In the genomic region with DNA sequence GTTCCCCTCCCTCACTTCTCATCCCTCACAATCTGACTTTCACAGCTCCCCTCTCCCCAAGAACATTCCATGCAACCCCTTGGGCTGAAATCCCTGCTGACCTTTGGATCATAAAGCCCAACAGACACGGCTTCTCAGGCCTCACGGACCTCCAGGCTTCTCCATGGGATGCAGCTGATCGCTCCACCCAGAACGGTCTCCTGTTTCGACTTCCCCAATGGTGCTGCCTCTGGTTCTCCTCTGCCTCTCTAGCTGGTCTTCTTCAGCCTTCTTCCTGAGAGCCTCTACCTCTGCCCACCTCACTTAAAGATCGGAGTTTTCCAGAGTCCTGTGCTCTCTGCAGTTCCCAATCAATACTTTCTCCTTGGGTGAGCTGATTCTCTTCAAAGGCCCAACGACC, we compare ENCODE assay signal across 1 cellular context.
TF ChIP-seq lines count a peak whose summit lies in the region.

No MANE protein-coding gene starts in this region.

TF ChIP-seq in GM23338, 12 proteins besides CTCF, POLR2A, EP300 and RAD21:
- TF ChIP-seq, protein P1, sequence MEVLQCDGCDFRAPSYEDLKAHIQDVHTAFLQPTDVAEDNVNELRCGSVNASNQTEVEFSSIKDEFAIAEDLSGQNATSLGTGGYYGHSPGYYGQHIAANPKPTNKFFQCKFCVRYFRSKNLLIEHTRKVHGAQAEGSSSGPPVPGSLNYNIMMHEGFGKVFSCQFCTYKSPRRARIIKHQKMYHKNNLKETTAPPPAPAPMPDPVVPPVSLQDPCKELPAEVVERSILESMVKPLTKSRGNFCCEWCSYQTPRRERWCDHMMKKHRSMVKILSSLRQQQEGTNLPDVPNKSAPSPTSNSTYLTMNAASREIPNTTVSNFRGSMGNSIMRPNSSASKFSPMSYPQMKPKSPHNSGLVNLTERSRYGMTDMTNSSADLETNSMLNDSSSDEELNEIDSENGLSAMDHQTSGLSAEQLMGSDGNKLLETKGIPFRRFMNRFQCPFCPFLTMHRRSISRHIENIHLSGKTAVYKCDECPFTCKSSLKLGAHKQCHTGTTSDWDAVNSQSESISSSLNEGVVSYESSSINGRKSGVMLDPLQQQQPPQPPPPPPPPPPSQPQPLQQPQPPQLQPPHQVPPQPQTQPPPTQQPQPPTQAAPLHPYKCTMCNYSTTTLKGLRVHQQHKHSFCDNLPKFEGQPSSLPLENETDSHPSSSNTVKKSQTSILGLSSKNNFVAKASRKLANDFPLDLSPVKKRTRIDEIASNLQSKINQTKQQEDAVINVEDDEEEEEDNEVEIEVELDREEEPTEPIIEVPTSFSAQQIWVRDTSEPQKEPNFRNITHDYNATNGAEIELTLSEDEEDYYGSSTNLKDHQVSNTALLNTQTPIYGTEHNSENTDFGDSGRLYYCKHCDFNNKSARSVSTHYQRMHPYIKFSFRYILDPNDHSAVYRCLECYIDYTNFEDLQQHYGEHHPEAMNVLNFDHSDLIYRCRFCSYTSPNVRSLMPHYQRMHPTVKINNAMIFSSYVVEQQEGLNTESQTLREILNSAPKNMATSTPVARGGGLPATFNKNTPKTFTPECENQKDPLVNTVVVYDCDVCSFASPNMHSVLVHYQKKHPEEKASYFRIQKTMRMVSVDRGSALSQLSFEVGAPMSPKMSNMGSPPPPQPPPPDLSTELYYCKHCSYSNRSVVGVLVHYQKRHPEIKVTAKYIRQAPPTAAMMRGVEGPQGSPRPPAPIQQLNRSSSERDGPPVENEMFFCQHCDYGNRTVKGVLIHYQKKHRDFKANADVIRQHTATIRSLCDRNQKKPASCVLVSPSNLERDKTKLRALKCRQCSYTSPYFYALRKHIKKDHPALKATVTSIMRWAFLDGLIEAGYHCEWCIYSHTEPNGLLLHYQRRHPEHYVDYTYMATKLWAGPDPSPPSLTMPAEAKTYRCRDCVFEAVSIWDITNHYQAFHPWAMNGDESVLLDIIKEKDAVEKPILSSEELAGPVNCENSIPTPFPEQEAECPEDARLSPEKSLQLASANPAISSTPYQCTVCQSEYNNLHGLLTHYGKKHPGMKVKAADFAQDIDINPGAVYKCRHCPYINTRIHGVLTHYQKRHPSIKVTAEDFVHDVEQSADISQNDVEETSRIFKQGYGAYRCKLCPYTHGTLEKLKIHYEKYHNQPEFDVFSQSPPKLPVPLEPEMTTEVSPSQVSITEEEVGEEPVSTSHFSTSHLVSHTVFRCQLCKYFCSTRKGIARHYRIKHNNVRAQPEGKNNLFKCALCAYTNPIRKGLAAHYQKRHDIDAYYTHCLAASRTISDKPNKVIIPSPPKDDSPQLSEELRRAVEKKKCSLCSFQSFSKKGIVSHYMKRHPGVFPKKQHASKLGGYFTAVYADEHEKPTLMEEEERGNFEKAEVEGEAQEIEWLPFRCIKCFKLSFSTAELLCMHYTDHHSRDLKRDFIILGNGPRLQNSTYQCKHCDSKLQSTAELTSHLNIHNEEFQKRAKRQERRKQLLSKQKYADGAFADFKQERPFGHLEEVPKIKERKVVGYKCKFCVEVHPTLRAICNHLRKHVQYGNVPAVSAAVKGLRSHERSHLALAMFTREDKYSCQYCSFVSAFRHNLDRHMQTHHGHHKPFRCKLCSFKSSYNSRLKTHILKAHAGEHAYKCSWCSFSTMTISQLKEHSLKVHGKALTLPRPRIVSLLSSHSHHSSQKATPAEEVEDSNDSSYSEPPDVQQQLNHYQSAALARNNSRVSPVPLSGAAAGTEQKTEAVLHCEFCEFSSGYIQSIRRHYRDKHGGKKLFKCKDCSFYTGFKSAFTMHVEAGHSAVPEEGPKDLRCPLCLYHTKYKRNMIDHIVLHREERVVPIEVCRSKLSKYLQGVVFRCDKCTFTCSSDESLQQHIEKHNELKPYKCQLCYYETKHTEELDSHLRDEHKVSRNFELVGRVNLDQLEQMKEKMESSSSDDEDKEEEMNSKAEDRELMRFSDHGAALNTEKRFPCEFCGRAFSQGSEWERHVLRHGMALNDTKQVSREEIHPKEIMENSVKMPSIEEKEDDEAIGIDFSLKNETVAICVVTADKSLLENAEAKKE (CRISPR knock-in tag; IDR thresholded peaks at IDR 0.05), result no peak
- TF ChIP-seq POLR2AphosphoS5 (IDR thresholded peaks at IDR 0.05; ENCODE audit: low read depth) (no peak), ZNF114 (CRISPR knock-in tag; IDR thresholded peaks at IDR 0.05) (no peak), JUNB (IDR thresholded peaks at IDR 0.05; ENCODE audit: unreplicated experiment) (no peak), NANOG (IDR thresholded peaks at IDR 0.05; ENCODE audit: borderline replicate concordance) (no peak)
- TF ChIP-seq, protein P2, sequence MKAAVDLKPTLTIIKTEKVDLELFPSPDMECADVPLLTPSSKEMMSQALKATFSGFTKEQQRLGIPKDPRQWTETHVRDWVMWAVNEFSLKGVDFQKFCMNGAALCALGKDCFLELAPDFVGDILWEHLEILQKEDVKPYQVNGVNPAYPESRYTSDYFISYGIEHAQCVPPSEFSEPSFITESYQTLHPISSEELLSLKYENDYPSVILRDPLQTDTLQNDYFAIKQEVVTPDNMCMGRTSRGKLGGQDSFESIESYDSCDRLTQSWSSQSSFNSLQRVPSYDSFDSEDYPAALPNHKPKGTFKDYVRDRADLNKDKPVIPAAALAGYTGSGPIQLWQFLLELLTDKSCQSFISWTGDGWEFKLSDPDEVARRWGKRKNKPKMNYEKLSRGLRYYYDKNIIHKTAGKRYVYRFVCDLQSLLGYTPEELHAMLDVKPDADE (IDR thresholded peaks at IDR 0.05), result no peak
- TF ChIP-seq, protein P3, sequence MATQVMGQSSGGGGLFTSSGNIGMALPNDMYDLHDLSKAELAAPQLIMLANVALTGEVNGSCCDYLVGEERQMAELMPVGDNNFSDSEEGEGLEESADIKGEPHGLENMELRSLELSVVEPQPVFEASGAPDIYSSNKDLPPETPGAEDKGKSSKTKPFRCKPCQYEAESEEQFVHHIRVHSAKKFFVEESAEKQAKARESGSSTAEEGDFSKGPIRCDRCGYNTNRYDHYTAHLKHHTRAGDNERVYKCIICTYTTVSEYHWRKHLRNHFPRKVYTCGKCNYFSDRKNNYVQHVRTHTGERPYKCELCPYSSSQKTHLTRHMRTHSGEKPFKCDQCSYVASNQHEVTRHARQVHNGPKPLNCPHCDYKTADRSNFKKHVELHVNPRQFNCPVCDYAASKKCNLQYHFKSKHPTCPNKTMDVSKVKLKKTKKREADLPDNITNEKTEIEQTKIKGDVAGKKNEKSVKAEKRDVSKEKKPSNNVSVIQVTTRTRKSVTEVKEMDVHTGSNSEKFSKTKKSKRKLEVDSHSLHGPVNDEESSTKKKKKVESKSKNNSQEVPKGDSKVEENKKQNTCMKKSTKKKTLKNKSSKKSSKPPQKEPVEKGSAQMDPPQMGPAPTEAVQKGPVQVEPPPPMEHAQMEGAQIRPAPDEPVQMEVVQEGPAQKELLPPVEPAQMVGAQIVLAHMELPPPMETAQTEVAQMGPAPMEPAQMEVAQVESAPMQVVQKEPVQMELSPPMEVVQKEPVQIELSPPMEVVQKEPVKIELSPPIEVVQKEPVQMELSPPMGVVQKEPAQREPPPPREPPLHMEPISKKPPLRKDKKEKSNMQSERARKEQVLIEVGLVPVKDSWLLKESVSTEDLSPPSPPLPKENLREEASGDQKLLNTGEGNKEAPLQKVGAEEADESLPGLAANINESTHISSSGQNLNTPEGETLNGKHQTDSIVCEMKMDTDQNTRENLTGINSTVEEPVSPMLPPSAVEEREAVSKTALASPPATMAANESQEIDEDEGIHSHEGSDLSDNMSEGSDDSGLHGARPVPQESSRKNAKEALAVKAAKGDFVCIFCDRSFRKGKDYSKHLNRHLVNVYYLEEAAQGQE (IDR thresholded peaks at IDR 0.05; ENCODE audit: unreplicated experiment), result no peak
TF ChIP-seq in GM23338: peak in this region for 0.
